In genomic region chr16:20740901-20741491, GRCh38 we compare ENCODE assay signal across 1 cellular context.
TF ChIP-seq lines count a peak whose summit lies in the region.

No MANE protein-coding gene starts in this region.

TF ChIP-seq in K562, 482 proteins besides CTCF, POLR2A, EP300 and RAD21 (continued from another document):
- TF ChIP-seq ZNF639 (CRISPR knock-in tag; conservative IDR thresholded peaks at IDR 0.05 in 1 of 2, IDR thresholded peaks at IDR 0.05 in 1 of 2) (no peak), CBFA2T3 (IDR thresholded peaks at IDR 0.05) (no peak), HSF4 (CRISPR knock-in tag; IDR thresholded peaks at IDR 0.05; ENCODE audit: borderline replicate concordance) (0 out of 2 replicates have a peak, but pooled peaks have one; percentile 33), TAF1 (IDR thresholded peaks at IDR 0.05; ENCODE audit: control insufficient read depth, extremely low read depth, insufficient read depth, low read length, severe bottlenecking) (no peak), FOXJ2 (tag; IDR thresholded peaks at IDR 0.05) (no peak), MCM5 (IDR thresholded peaks at IDR 0.05; ENCODE audit: low read depth) (no peak), ZBTB33 (CRISPR knock-in tag; IDR thresholded peaks at IDR 0.05) (no peak), LARP7 (IDR thresholded peaks at IDR 0.05) (0 out of 2 replicates have a peak, but pooled peaks have one; percentile 22), ARNT (IDR thresholded peaks at IDR 0.05) (0 out of 4 replicates have a peak, but pooled peaks of 1 of the 2 experiments have one; percentile 20), MLX (CRISPR knock-in tag; conservative IDR thresholded peaks at IDR 0.05) (no peak), ZEB2 (IDR thresholded peaks at IDR 0.05) (no peak), NELFE (IDR thresholded peaks at IDR 0.05; ENCODE audit: insufficient read depth, insufficient read length) (no peak), ZNF274 (IDR thresholded peaks at IDR 0.05; ENCODE audit: borderline replicate concordance, low read depth, low read length) (no peak), RAD51 (IDR thresholded peaks at IDR 0.05; ENCODE audit: borderline replicate concordance, low read depth) (no peak), PHB2 (IDR thresholded peaks at IDR 0.05; ENCODE audit: low read depth) (no peak), ZNF766 (CRISPR knock-in tag; conservative IDR thresholded peaks at IDR 0.05) (peak; percentile 37; the same call in 1 of the 2 replicates), ZNF121 (CRISPR knock-in tag; conservative IDR thresholded peaks at IDR 0.05) (peak; percentile 82), HMGN3 (IDR thresholded peaks at IDR 0.05; ENCODE audit: borderline replicate concordance, extremely low read depth, insufficient read length, low read depth, low read length) (no peak), RBM22 (IDR thresholded peaks at IDR 0.05; ENCODE audit: low read depth, low read length, poor library complexity, severe bottlenecking) (no peak), NFRKB (IDR thresholded peaks at IDR 0.05; ENCODE audit: low read depth) (no peak)
- TF ChIP-seq, protein P1, sequence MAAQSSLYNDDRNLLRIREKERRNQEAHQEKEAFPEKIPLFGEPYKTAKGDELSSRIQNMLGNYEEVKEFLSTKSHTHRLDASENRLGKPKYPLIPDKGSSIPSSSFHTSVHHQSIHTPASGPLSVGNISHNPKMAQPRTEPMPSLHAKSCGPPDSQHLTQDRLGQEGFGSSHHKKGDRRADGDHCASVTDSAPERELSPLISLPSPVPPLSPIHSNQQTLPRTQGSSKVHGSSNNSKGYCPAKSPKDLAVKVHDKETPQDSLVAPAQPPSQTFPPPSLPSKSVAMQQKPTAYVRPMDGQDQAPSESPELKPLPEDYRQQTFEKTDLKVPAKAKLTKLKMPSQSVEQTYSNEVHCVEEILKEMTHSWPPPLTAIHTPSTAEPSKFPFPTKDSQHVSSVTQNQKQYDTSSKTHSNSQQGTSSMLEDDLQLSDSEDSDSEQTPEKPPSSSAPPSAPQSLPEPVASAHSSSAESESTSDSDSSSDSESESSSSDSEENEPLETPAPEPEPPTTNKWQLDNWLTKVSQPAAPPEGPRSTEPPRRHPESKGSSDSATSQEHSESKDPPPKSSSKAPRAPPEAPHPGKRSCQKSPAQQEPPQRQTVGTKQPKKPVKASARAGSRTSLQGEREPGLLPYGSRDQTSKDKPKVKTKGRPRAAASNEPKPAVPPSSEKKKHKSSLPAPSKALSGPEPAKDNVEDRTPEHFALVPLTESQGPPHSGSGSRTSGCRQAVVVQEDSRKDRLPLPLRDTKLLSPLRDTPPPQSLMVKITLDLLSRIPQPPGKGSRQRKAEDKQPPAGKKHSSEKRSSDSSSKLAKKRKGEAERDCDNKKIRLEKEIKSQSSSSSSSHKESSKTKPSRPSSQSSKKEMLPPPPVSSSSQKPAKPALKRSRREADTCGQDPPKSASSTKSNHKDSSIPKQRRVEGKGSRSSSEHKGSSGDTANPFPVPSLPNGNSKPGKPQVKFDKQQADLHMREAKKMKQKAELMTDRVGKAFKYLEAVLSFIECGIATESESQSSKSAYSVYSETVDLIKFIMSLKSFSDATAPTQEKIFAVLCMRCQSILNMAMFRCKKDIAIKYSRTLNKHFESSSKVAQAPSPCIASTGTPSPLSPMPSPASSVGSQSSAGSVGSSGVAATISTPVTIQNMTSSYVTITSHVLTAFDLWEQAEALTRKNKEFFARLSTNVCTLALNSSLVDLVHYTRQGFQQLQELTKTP (IDR thresholded peaks at IDR 0.05; ENCODE audit: low read depth in 1 of 2, partially characterized antibody in 2 of 2): peak; percentile 20 to 43
- TF ChIP-seq, protein P2, sequence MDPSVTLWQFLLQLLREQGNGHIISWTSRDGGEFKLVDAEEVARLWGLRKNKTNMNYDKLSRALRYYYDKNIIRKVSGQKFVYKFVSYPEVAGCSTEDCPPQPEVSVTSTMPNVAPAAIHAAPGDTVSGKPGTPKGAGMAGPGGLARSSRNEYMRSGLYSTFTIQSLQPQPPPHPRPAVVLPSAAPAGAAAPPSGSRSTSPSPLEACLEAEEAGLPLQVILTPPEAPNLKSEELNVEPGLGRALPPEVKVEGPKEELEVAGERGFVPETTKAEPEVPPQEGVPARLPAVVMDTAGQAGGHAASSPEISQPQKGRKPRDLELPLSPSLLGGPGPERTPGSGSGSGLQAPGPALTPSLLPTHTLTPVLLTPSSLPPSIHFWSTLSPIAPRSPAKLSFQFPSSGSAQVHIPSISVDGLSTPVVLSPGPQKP (CRISPR knock-in tag; IDR thresholded peaks at IDR 0.05): no peak
- TF ChIP-seq, protein P3, sequence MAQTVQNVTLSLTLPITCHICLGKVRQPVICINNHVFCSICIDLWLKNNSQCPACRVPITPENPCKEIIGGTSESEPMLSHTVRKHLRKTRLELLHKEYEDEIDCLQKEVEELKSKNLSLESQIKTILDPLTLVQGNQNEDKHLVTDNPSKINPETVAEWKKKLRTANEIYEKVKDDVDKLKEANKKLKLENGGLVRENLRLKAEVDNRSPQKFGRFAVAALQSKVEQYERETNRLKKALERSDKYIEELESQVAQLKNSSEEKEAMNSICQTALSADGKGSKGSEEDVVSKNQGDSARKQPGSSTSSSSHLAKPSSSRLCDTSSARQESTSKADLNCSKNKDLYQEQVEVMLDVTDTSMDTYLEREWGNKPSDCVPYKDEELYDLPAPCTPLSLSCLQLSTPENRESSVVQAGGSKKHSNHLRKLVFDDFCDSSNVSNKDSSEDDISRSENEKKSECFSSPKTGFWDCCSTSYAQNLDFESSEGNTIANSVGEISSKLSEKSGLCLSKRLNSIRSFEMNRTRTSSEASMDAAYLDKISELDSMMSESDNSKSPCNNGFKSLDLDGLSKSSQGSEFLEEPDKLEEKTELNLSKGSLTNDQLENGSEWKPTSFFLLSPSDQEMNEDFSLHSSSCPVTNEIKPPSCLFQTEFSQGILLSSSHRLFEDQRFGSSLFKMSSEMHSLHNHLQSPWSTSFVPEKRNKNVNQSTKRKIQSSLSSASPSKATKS (CRISPR knock-in tag; IDR thresholded peaks at IDR 0.05): no peak
